Comparison of ENCODE assay signal across 1 cellular context in genomic region chr21:44846485-44847260, GRCh38.
TF ChIP-seq lines count a peak whose summit lies in the region.

No MANE protein-coding gene starts in this region.

TF ChIP-seq in GM12878, 131 proteins besides CTCF, POLR2A, EP300 and RAD21:
- no peak for TF ChIP-seq E2F8 (IDR thresholded peaks at IDR 0.05; ENCODE audit: low read depth, partially characterized antibody)
- no peak for TF ChIP-seq WRNIP1 (IDR thresholded peaks at IDR 0.05; ENCODE audit: borderline replicate concordance, low read depth, low read length)
- no peak for TF ChIP-seq RB1 (IDR thresholded peaks at IDR 0.05; ENCODE audit: borderline replicate concordance)
- no peak for TF ChIP-seq POLR2AphosphoS5 (IDR thresholded peaks at IDR 0.05; ENCODE audit: low read length)
- TF ChIP-seq SMAD1 (IDR thresholded peaks at IDR 0.05; ENCODE audit: low read depth, partially characterized antibody): no peak
- no peak for TF ChIP-seq HCFC1 (IDR thresholded peaks at IDR 0.05; ENCODE audit: low read length)
- no peak for TF ChIP-seq ZNF592 (IDR thresholded peaks at IDR 0.05)
- TF ChIP-seq ELK1 (IDR thresholded peaks at IDR 0.05; ENCODE audit: low read depth, low read length): no peak
- no peak for TF ChIP-seq BMI1 (IDR thresholded peaks at IDR 0.05; ENCODE audit: borderline replicate concordance)
- TF ChIP-seq MTA2 (IDR thresholded peaks at IDR 0.05; ENCODE audit: low read depth): no peak
- TF ChIP-seq SMARCA5 (IDR thresholded peaks at IDR 0.05): no peak
- no peak for TF ChIP-seq EGR1 (IDR thresholded peaks at IDR 0.05; ENCODE audit: borderline replicate concordance in 1 of 2, low read depth in 2 of 2, low read length in 2 of 2)
- TF ChIP-seq CREM (IDR thresholded peaks at IDR 0.05; ENCODE audit: low read depth): no peak
- TF ChIP-seq CEBPB (IDR thresholded peaks at IDR 0.05; ENCODE audit: borderline replicate concordance in 1 of 2, low read depth in 2 of 2, low read length in 2 of 2): no peak
- TF ChIP-seq IRF4 (IDR thresholded peaks at IDR 0.05; ENCODE audit: low read depth, low read length): no peak
- TF ChIP-seq ZBTB40 (IDR thresholded peaks at IDR 0.05; ENCODE audit: borderline replicate concordance): no peak
- TF ChIP-seq POLR2AphosphoS2 (IDR thresholded peaks at IDR 0.05; ENCODE audit: low read depth, low read length): no peak
- no peak for TF ChIP-seq ETV6 (conservative IDR thresholded peaks at IDR 0.05 in 1 of 2, IDR thresholded peaks at IDR 0.05 in 1 of 2; ENCODE audit: borderline replicate concordance in 1 of 2, low read depth in 1 of 2)
- TF ChIP-seq BACH1 (IDR thresholded peaks at IDR 0.05; ENCODE audit: borderline replicate concordance): no peak
- TF ChIP-seq CEBPZ (IDR thresholded peaks at IDR 0.05; ENCODE audit: low read depth, low read length): no peak
